Comparison of ENCODE assay signal across 15 cellular contexts in genomic region chr3:13020159-13020558, GRCh38. TPM values are rescaled to one million over a fixed set of nuclear protein-coding genes. Genes with fewer than 3 reads are reported as not detected.
DNase-seq lines count a peak whose midpoint lies in the region; ATAC-seq and TF ChIP-seq lines count a peak whose summit lies in the region.
"Had no signal": no experiment of that assay in that cellular context is flagged by ENCODE, and none has a peak within 500 bp of the region (broad histone marks: within the 10 kb centered on the region; RNA-seq: fewer than 3 reads in every experiment).

No MANE protein-coding gene starts in this region.

- TF ChIP-seq CTCF in IMR-90 (conservative IDR thresholded peaks at IDR 0.05; ENCODE audit: low read depth, low read length), result no peak
- no peak for TF ChIP-seq CTCF in brain (conservative IDR thresholded peaks at IDR 0.05)
- TF ChIP-seq CTCF in parathyroid adenoma (IDR thresholded peaks at IDR 0.05), result no peak

- no peak overlapping the region for H4K8ac ChIP-seq in IMR-90 (ENCODE audit: low read depth in 2 of 2, low read length in 2 of 2)

- H3K4me3 Mint-ChIP-seq in brain, result no peak overlapping the region
- H3K4me3 Mint-ChIP-seq: activated CD8-positive, alpha-beta memory T cell treated with anti-CD3 and anti-CD28 coated beads, Interleukin-2, amount 10 ng/mL, durations not matched to agents 7 days and 5 days; activated naive CD8-positive, alpha-beta T cell had no signal

- intact Hi-C loops in IMR-90 (cut with micrococcal nuclease), result no loop called here

- no peaks in the 10 kb centered on the region for H3K9me2 ChIP-seq in Karpas-422 (replicated peaks; ENCODE audit: insufficient read depth, low read length)

- peaks cover 6% of the 10 kb centered on the region for H3K36me3 Mint-ChIP-seq in brain
- H3K36me3 Mint-ChIP-seq: activated CD8-positive, alpha-beta memory T cell treated with anti-CD3 and anti-CD28 coated beads, Interleukin-2, amount 10 ng/mL, durations not matched to agents 7 days and 5 days; WTC11 had no signal

- H3K79me2 ChIP-seq in parathyroid adenoma, result no peaks in the 10 kb centered on the region
- H3K79me2 ChIP-seq in Karpas-422 (ENCODE audit: low read length), result no peaks in the 10 kb centered on the region

- in situ Hi-C loops in IMR-90 (cut with MboI; ENCODE audit: low sequenced_read_pairs), result no loop called here

- H3K27me3 Mint-ChIP-seq in brain, result no peaks in the 10 kb centered on the region
- H3K27me3 Mint-ChIP-seq: activated CD8-positive, alpha-beta memory T cell treated with anti-CD3 and anti-CD28 coated beads, Interleukin-2, amount 10 ng/mL, durations not matched to agents 7 days and 5 days; activated naive CD8-positive, alpha-beta T cell had no signal

- no peaks in the 10 kb centered on the region for H3K79me1 ChIP-seq in IMR-90 (ENCODE audit: low read depth in 1 of 2, low read length in 2 of 2)

- no TSS peak for BruUV-seq in IMR-90 (replicated peaks; lab: Mats Ljungman, UMichigan)

- no peak for TF ChIP-seq RAD21 in IMR-90 (IDR thresholded peaks at IDR 0.05; ENCODE audit: low read length)

- no peak overlapping the region for H3K4me2 ChIP-seq in IMR-90 (ENCODE audit: low read depth, low read length)
- H3K4me2 ChIP-seq in parathyroid adenoma (ENCODE audit: low read length), result no peak overlapping the region
- H3K4me2 ChIP-seq in Karpas-422 (ENCODE audit: low read depth, low read length, poor library complexity, severe bottlenecking), result no peak overlapping the region

- H2AK5ac ChIP-seq in IMR-90 (ENCODE audit: low read depth, low read length), result no peak overlapping the region

- H3K4ac ChIP-seq in IMR-90 (ENCODE audit: low read depth, low read length), result no peak overlapping the region; the same call in 1 of the 2 replicates

- no peak overlapping the region for H3K14ac ChIP-seq in IMR-90 (replicated peaks; ENCODE audit: low read depth, low read length)

- H2AFZ ChIP-seq in IMR-90 (replicated peaks; ENCODE audit: low read length, poor library complexity) (peak overlapping the region; percentile 27), parathyroid adenoma (peak overlapping the region; percentile 44), Karpas-422 (ENCODE audit: low read length) (no peak overlapping the region)

- no peak overlapping the region for H2BK120ac ChIP-seq in IMR-90 (ENCODE audit: low read depth, low read length)

- H4K5ac ChIP-seq in IMR-90 (ENCODE audit: low read depth, low read length), result no peak overlapping the region

- H3K4me3 ChIP-seq in IMR-90 (ENCODE audit: insufficient read depth, low read depth, low read length), result no peak overlapping the region
- H3K4me3 ChIP-seq in parathyroid adenoma (ENCODE audit: low read depth, low read length), result no peak overlapping the region
- no peak overlapping the region for H3K4me3 ChIP-seq in Karpas-422 (ENCODE audit: low read length)

- no peak for ATAC-seq in IMR-90 (ENCODE audit: low read depth)
- ATAC-seq: activated CD8-positive, alpha-beta memory T cell treated with anti-CD3 and anti-CD28 coated beads, Interleukin-2, amount 10 ng/mL, durations not matched to agents 7 days and 5 days; SK-N-SH treated with all-trans-retinoic acid at 6 μM for 48 hours had no signal

- H3K56ac ChIP-seq in IMR-90 (ENCODE audit: extremely low read depth, insufficient read depth, low read length), result no peak overlapping the region

- TF ChIP-seq POLR2A in IMR-90 (IDR thresholded peaks at IDR 0.05; ENCODE audit: low read depth, low read length), result no peak

- no peaks in the 10 kb centered on the region for H3K9me3 ChIP-seq in IMR-90 (ENCODE audit: control insufficient read depth, insufficient read depth, low read length)
- H3K9me3 ChIP-seq in parathyroid adenoma (ENCODE audit: control insufficient read depth, low read length), result no peaks in the 10 kb centered on the region
- H3K9me3 ChIP-seq in Karpas-422 (ENCODE audit: low read length), result no peaks in the 10 kb centered on the region

- no peaks in the 10 kb centered on the region for H3K36me3 ChIP-seq in IMR-90 (ENCODE audit: control insufficient read depth, insufficient read depth, low read length)
- H3K36me3 ChIP-seq in parathyroid adenoma (ENCODE audit: control insufficient read depth, insufficient read depth, low read length), result no peaks in the 10 kb centered on the region
- H3K36me3 ChIP-seq in Karpas-422 (ENCODE audit: insufficient read depth, low read length), result no peaks in the 10 kb centered on the region

- peaks cover 94% of the 10 kb centered on the region for H3K4me1 Mint-ChIP-seq in brain

- CTCF ChIA-PET in IMR-90 (lab: Yijun Ruan, JAX), result no interaction called here

- H3K27ac Mint-ChIP-seq in brain, result peak overlapping the region in 3 of 5 experiments; percentile 2 to 57 (median 42)

- H4K20me1 ChIP-seq in IMR-90 (ENCODE audit: insufficient read depth, low read length) (0 out of 2 replicates have a peak, but pooled peaks cover under 1% of the 10 kb centered on the region), Karpas-422 (ENCODE audit: insufficient read depth, low read depth, low read length) (peaks cover 51% of the 10 kb centered on the region)

- no CpG with 5 or more reads among the region's 6 CpGs for WGBS in IMR-90 (ENCODE audit: extremely low coverage in 2 of 2, insufficient read length in 1 of 2), 2 experiments

- H3K27me3 ChIP-seq in IMR-90 (ENCODE audit: control insufficient read depth, insufficient read depth, low read length) (no peaks in the 10 kb centered on the region), parathyroid adenoma (ENCODE audit: control insufficient read depth, insufficient read depth, low read length) (no peaks in the 10 kb centered on the region), Karpas-422 (ENCODE audit: low read length) (no peaks in the 10 kb centered on the region)

- no peak overlapping the region for H4K91ac ChIP-seq in IMR-90 (ENCODE audit: insufficient read depth, low read depth, low read length)

- POLR2A ChIA-PET in IMR-90 (lab: Charles Lee; ENCODE audit: unreplicated experiment), result interaction anchor here (0.6 kb wide), 1 partner anchor 593 kb away, joined by 7 read pairs; no protein-coding TSS in a partner anchor

- peak; percentile 51 for DNase-seq in Daoy (ENCODE audit: low read depth)
- DNase-seq in IMR-90, result no peak
- no peak for DNase-seq in Karpas-422
- no peak for DNase-seq in NCI-H510A (lab: John Stamatoyannopoulos, UW)
- DNase-seq in NCI-H1105 (lab: John Stamatoyannopoulos, UW), result no peak
- DNase-seq in HUDEP-2 (lab: John Stamatoyannopoulos, UW; ENCODE audit: unreplicated experiment in 76 of 76), result no peak
- DNase-seq: activated CD8-positive, alpha-beta memory T cell treated with anti-CD3 and anti-CD28 coated beads, Interleukin-2, amount 10 ng/mL, durations not matched to agents 7 days and 5 days; MM.1S; NCI-H2171 had no signal

- no peak overlapping the region for H2BK15ac ChIP-seq in IMR-90 (ENCODE audit: low read depth, low read length)

- H2AK9ac ChIP-seq in IMR-90 (replicated peaks; ENCODE audit: low read depth, low read length, poor library complexity), result no peak overlapping the region

- H3K9me1 ChIP-seq in IMR-90 (ENCODE audit: insufficient read depth, low read length), result peaks cover 5% of the 10 kb centered on the region; the same call in 1 of the 2 replicates

- H3K27ac ChIP-seq in IMR-90 (ENCODE audit: insufficient read depth, low read length) (no peak overlapping the region), parathyroid adenoma (no peak overlapping the region), Karpas-422 (ENCODE audit: low read length) (no peak overlapping the region)
- H3K27ac ChIP-seq: C4-2B had no signal

- H2BK5ac ChIP-seq in IMR-90 (ENCODE audit: low read depth, low read length, poor library complexity, severe bottlenecking), result no peak overlapping the region

- H3K23ac ChIP-seq in IMR-90 (ENCODE audit: low read depth, low read length), result no peak overlapping the region

- H3K4me1 ChIP-seq in IMR-90 (ENCODE audit: control insufficient read depth, insufficient read depth, low read length) (peaks cover 32% of the 10 kb centered on the region), parathyroid adenoma (peaks cover 11% of the 10 kb centered on the region), Karpas-422 (ENCODE audit: low read length) (peaks cover 51% of the 10 kb centered on the region)

- dilution Hi-C loops in IMR-90 (cut with HindIII; ENCODE audit: low sequenced_read_pairs, unreplicated experiment), result no loop called here

- H3K9ac ChIP-seq in IMR-90 (ENCODE audit: low read depth, low read length) (no peak overlapping the region), parathyroid adenoma (no peak overlapping the region), Karpas-422 (ENCODE audit: low read length) (no peak overlapping the region)

- no peak overlapping the region for H3K18ac ChIP-seq in IMR-90 (ENCODE audit: low read depth, low read length)

- no peak overlapping the region for H2BK20ac ChIP-seq in IMR-90 (ENCODE audit: low read depth, low read length)

- peaks cover 0 to 5% (median 0%) of the 10 kb centered on the region in 5 experiments for H3K9me3 Mint-ChIP-seq in brain
- H3K9me3 Mint-ChIP-seq: WTC11 had no signal

TF ChIP-seq in IMR-90, 13 proteins besides CTCF, POLR2A, EP300 and RAD21 (continues in another document):
- TF ChIP-seq CEBPB (IDR thresholded peaks at IDR 0.05; ENCODE audit: low read depth, low read length) (no peak), SMC3 (IDR thresholded peaks at IDR 0.05; ENCODE audit: low read depth, low read length) (no peak), ELK1 (IDR thresholded peaks at IDR 0.05; ENCODE audit: borderline replicate concordance, low read depth, low read length) (no peak), NFE2L2 (IDR thresholded peaks at IDR 0.05; ENCODE audit: low read depth, low read length) (no peak), MAZ (IDR thresholded peaks at IDR 0.05; ENCODE audit: borderline replicate concordance, low read depth, low read length) (no peak)

RNA-seq across cellular contexts. Expression of gene IQSEC1, which starts 53.1 kb away (rescaled TPM):
- 4.9 and 5.0 TPM in 2 replicates for total RNA-seq in Daoy (2014; rRNA removed; shearing (Covaris generic))
- 5.9 and 6.4 TPM in 2 replicates for total RNA-seq in IMR-90 (2012; rRNA removed)
- 11.6 and 11.9 TPM in 2 replicates for polyA plus RNA-seq in IMR-90 (2012; rRNA removed)
- polyA plus RNA-seq in IMR-90 (2012; cell fraction: cytosol; rRNA removed), result 7.4 and 10.4 TPM in 2 replicates
- polyA plus RNA-seq in IMR-90 (2012; cell fraction: nucleus; rRNA removed; ENCODE audit: low replicate concordance), result 32.9 and 36.9 TPM in 2 replicates
- polyA plus RNA-seq in brain (ENCODE audit: insufficient read depth, low read depth, low replicate concordance), result 34.7 TPM
- total RNA-seq in Karpas-422 (2014; rRNA removed; shearing (Covaris generic); ENCODE audit: low replicate concordance), result 4.7 and 8.2 TPM in 2 replicates
